36 cellular contexts compared by ENCODE assay signal in the genomic region with DNA sequence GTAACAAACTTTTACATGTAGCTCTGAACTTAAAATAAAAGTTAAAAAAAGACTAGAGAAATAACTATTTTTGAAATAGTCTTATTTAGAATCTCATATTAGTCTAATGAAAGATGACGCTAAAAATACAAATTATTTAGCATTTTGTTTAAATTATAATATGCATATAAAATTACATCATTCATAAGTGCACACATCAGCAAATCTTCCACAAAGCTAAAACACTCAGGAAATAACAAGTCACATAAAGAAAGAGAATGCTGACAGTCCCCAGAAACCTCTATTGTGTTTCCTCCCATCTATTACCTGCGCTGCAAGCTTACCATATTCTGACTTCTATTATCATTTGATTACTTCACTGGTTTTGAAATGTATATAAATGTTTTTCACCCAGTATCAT.
"Had no signal": no experiment of that assay in that cellular context is flagged by ENCODE, and none has a peak within 500 bp of the region (broad histone marks: within the 10 kb centered on the region; RNA-seq: fewer than 3 reads in every experiment).

No MANE protein-coding gene starts in this region.

- H3K36me3 ChIP-seq: MG63 had no signal

- H3K4me3 ChIP-seq: MG63 had no signal

- DNase-seq: Kasumi-1, MG63, MM.1S, MV-4-11, NCI-H1048, NCI-H1092, NCI-H1092 treated with DMSO at 0.1 percent for 48 hours, NCI-H1105, NCI-H1105 treated with DMSO at 0.1 percent for 48 hours, NCI-H1417, NCI-H1417 treated with DMSO at 0.1 percent for 48 hours, NCI-H1436, NCI-H1436 treated with DMSO at 0.1 percent for 48 hours, NCI-H146, NCI-H1694, NCI-H1694 treated with DMSO at 0.1 percent for 48 hours, NCI-H187, NCI-H187 treated with DMSO at 0.1 percent for 48 hours, NCI-H1930, NCI-H2029, NCI-H2029 treated with DMSO at 0.1 percent for 48 hours, NCI-H2081, NCI-H2081 treated with DMSO at 0.1 percent for 48 hours, NCI-H2107, NCI-H2171, NCI-H2171 treated with DMSO at 0.1 percent for 48 hours, NCI-H2227 treated with DMSO at 0.1 percent for 48 hours, NCI-H226, NCI-H345, NCI-H446, NCI-H446 treated with DMSO at 0.1 percent for 48 hours, NCI-H510A, NCI-H510A treated with DMSO at 0.1 percent for 48 hours, NCI-H524, NCI-H524 treated with DMSO at 0.1 percent for 48 hours, NCI-H526 had no signal

- H3K27me3 ChIP-seq: MG63 had no signal

- H3K9me3 ChIP-seq: MG63 had no signal
